ENCODE assay signal across 1 cellular context in genomic region chr7:137957887-137958286, GRCh38.
TF ChIP-seq lines count a peak whose summit lies in the region.

No MANE protein-coding gene starts in this region.

TF ChIP-seq in IMR-90, 13 proteins besides CTCF, POLR2A, EP300 and RAD21:
- no peak for TF ChIP-seq RFX5 (IDR thresholded peaks at IDR 0.05; ENCODE audit: low read depth, low read length)
- no peak for TF ChIP-seq ELK1 (IDR thresholded peaks at IDR 0.05; ENCODE audit: borderline replicate concordance, low read depth, low read length)
- TF ChIP-seq FOS (IDR thresholded peaks at IDR 0.05; ENCODE audit: low read depth, low read length) = no peak
- TF ChIP-seq BHLHE40 (IDR thresholded peaks at IDR 0.05; ENCODE audit: low read depth, low read length) = no peak
TF ChIP-seq in IMR-90: peak in this region for 0.
